Comparison of ENCODE assay signal across 1 cellular context in the genomic region with DNA sequence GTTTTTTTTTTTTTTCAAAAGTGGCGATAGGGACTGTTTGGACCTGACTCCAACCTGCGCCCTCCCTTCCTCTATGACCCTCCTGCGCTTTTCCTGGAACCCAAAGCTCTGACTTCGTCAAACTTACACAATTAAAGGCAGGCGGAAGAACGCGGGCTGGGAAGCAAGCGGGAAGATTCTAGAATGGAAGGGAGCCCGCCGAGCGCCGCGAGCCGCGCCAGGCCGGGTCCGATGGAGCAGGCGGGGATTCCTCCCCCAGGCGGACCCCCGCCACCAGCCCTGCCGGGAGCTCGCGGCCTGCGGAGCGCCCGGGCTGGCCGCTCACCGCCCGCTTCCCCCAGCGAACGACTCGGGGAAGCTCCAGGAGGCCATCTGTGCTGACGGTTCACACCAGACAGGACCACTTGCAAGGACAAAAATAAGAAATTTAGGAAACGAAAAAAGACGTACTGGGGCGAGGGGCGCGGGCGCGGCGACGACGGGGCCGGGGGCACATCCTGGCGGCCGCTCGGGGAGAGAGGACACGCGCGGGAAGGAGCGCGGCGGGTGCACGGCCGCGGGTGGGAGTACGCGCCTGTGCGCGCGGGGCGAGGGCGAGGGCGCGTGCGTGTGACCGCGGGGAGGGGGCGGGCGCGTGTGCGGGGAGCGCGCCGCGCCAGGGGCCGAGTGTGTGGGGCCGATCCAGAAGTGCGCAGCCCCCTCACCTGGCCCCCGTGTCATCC.
TF ChIP-seq lines count a peak whose summit lies in the region.

No MANE protein-coding gene starts in this region.

TF ChIP-seq in WTC11, 78 proteins besides CTCF, POLR2A, EP300 and RAD21 (continued from another document):
- TF ChIP-seq, protein P1, sequence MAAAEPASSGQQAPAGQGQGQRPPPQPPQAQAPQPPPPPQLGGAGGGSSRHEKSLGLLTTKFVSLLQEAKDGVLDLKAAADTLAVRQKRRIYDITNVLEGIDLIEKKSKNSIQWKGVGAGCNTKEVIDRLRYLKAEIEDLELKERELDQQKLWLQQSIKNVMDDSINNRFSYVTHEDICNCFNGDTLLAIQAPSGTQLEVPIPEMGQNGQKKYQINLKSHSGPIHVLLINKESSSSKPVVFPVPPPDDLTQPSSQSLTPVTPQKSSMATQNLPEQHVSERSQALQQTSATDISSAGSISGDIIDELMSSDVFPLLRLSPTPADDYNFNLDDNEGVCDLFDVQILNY (CRISPR knock-in tag; IDR thresholded peaks at IDR 0.05) = 0 out of 2 replicates have a peak, but pooled peaks have one; percentile 40
- TF ChIP-seq HMGA2 (CRISPR knock-in tag; IDR thresholded peaks at IDR 0.05) = no peak
- peak; percentile 68 for TF ChIP-seq FOXP4 (CRISPR knock-in tag; IDR thresholded peaks at IDR 0.05)
- TF ChIP-seq NR2C2 (CRISPR knock-in tag; IDR thresholded peaks at IDR 0.05) = no peak
- TF ChIP-seq, protein P2, sequence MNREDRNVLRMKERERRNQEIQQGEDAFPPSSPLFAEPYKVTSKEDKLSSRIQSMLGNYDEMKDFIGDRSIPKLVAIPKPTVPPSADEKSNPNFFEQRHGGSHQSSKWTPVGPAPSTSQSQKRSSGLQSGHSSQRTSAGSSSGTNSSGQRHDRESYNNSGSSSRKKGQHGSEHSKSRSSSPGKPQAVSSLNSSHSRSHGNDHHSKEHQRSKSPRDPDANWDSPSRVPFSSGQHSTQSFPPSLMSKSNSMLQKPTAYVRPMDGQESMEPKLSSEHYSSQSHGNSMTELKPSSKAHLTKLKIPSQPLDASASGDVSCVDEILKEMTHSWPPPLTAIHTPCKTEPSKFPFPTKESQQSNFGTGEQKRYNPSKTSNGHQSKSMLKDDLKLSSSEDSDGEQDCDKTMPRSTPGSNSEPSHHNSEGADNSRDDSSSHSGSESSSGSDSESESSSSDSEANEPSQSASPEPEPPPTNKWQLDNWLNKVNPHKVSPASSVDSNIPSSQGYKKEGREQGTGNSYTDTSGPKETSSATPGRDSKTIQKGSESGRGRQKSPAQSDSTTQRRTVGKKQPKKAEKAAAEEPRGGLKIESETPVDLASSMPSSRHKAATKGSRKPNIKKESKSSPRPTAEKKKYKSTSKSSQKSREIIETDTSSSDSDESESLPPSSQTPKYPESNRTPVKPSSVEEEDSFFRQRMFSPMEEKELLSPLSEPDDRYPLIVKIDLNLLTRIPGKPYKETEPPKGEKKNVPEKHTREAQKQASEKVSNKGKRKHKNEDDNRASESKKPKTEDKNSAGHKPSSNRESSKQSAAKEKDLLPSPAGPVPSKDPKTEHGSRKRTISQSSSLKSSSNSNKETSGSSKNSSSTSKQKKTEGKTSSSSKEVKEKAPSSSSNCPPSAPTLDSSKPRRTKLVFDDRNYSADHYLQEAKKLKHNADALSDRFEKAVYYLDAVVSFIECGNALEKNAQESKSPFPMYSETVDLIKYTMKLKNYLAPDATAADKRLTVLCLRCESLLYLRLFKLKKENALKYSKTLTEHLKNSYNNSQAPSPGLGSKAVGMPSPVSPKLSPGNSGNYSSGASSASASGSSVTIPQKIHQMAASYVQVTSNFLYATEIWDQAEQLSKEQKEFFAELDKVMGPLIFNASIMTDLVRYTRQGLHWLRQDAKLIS (CRISPR knock-in tag; IDR thresholded peaks at IDR 0.05; ENCODE audit: borderline replicate concordance) = no peak
- TF ChIP-seq, protein P3, sequence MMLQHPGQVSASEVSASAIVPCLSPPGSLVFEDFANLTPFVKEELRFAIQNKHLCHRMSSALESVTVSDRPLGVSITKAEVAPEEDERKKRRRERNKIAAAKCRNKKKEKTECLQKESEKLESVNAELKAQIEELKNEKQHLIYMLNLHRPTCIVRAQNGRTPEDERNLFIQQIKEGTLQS (CRISPR knock-in tag; conservative IDR thresholded peaks at IDR 0.05) = no peak
- TF ChIP-seq JAZF1 (CRISPR knock-in tag; IDR thresholded peaks at IDR 0.05) = no peak
